8 cellular contexts compared by ENCODE assay signal in the genomic region with DNA sequence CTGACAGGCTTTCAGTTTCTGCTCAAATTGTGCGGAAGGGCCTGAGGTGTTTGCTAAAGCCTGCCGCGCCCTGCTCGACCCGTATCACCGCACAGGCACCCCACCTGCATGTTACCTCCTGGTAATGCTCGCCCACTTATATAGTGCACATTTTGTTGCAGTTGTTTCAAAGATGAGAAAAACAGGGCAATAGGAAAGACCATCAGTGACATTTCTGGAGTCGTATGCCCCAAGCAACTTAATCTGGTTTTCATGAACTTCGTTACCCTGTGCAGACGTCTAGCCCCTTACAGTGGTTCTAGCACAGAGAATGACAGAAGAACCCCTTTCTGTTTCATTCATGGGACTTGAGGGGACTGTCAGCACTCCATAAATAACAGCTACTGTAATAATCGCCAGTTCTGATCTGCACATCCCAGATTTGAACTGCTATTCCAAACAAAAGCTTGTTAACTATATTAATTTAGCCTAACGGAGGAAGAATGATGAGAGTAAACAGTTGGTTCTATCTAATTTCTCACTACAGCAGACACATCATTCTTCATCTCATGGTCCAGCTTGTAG. TPM values are rescaled to one million over a fixed set of nuclear protein-coding genes. Genes with fewer than 3 reads are reported as not detected.
DNase-seq lines count a peak whose midpoint lies in the region; ATAC-seq and TF ChIP-seq lines count a peak whose summit lies in the region.

No MANE protein-coding gene starts in this region.

- no peaks in the 10 kb centered on the region for H3K9me2 ChIP-seq in DOHH2 (replicated peaks; ENCODE audit: control insufficient read depth, low read length)

- peak overlapping the region; percentile 98 for H3K4me2 ChIP-seq in DOHH2 (ENCODE audit: low read length)

- ATAC-seq in GM21515 (IDR thresholded peaks at IDR 0.05; ENCODE audit: unreplicated experiment), result peak; percentile 25
- peak; percentile 4 to 6 for ATAC-seq in naive thymus-derived CD8-positive, alpha-beta T cell

- no peaks in the 10 kb centered on the region for H3K9me3 Mint-ChIP-seq in naive thymus-derived CD8-positive, alpha-beta T cell

- TF ChIP-seq CTCF in DOHH2 (IDR thresholded peaks at IDR 0.05; ENCODE audit: low read depth, low read length, poor library complexity, severe bottlenecking), result no peak
- no peak for TF ChIP-seq CTCF in choroid plexus epithelial cell (conservative IDR thresholded peaks at IDR 0.05; ENCODE audit: low read depth, low read length)

- DNase-seq in choroid plexus epithelial cell (ENCODE audit: low read depth), result no peak
- DNase-seq in naive thymus-derived CD8-positive, alpha-beta T cell, result no peak
- no peak for DNase-seq in CD1c-positive myeloid dendritic cell (ENCODE audit: extremely low spot score)
- no peak for DNase-seq in H4 (ENCODE audit: low spot score)
- no peak for DNase-seq in glomerular visceral epithelial cell (ENCODE audit: extremely low spot score)

- peaks cover 29% of the 10 kb centered on the region for H3K4me1 ChIP-seq in DOHH2 (ENCODE audit: control insufficient read depth, low read length)
- peaks cover 24% of the 10 kb centered on the region for H3K4me1 ChIP-seq in HUES64 (ENCODE audit: insufficient read depth, low read length)

- H3K4me3 ChIP-seq in DOHH2 (ENCODE audit: low read length) (peak overlapping the region; percentile 86), HUES64 (ENCODE audit: low read length) (peak overlapping the region; percentile 59), choroid plexus epithelial cell (ENCODE audit: low read depth, low read length) (peak overlapping the region; percentile 76)

- H3K27ac Mint-ChIP-seq in naive thymus-derived CD8-positive, alpha-beta T cell, result peak overlapping the region; percentile 90 to 98 (median 94)

- H3K27ac ChIP-seq in DOHH2 (ENCODE audit: low read depth, low read length), result peak overlapping the region; percentile 62; the same call in 1 of the 2 replicates
- no peak overlapping the region; the same call in 1 of the 2 replicates for H3K27ac ChIP-seq in HUES64 (ENCODE audit: low read depth, low read length)

- H4K20me1 ChIP-seq in DOHH2 (ENCODE audit: control insufficient read depth, insufficient read depth, low read depth, low read length), result no peaks in the 10 kb centered on the region

- WGBS in HUES64, result 28% methylated on average over 11 of the region's 12 CpGs

- H3K36me3 ChIP-seq in DOHH2 (ENCODE audit: control insufficient read depth, low read length) (no peaks in the 10 kb centered on the region; the same call in 1 of the 2 replicates), HUES64 (ENCODE audit: insufficient read depth, low read length) (peaks cover 22% of the 10 kb centered on the region)

- H3K9me3 ChIP-seq in DOHH2 (ENCODE audit: control insufficient read depth, insufficient read depth, low read length), result no peaks in the 10 kb centered on the region
- H3K9me3 ChIP-seq in HUES64 (ENCODE audit: insufficient read depth, low read depth, low read length), result no peaks in the 10 kb centered on the region

- H3K27me3 ChIP-seq in DOHH2 (ENCODE audit: control insufficient read depth, low read length) (peaks cover 27% of the 10 kb centered on the region), HUES64 (ENCODE audit: insufficient read depth, low read length) (peaks cover 11% of the 10 kb centered on the region; the same call in 1 of the 2 replicates)

- no peak overlapping the region for H3K9ac ChIP-seq in HUES64 (ENCODE audit: low read depth, low read length)

- peaks cover 0 to 3% (median 0%) of the 10 kb centered on the region in 5 donors for H3K27me3 Mint-ChIP-seq in naive thymus-derived CD8-positive, alpha-beta T cell

- peak overlapping the region; percentile 59 to 93 (median 88) for H3K4me3 Mint-ChIP-seq in naive thymus-derived CD8-positive, alpha-beta T cell

- POLR2A ChIA-PET in naive thymus-derived CD8-positive, alpha-beta T cell (lab: Charles Lee), result interaction anchor here (0.6 to 1.9 kb wide), 6 partner anchors 9 to 1543 kb away, joined by 3 to 5 read pairs (median 4); a partner anchor contains a TSS

- peaks cover 0 to 25% (median 3%) of the 10 kb centered on the region in 3 donors for H3K36me3 Mint-ChIP-seq in naive thymus-derived CD8-positive, alpha-beta T cell

- peaks cover 20 to 56% (median 44%) of the 10 kb centered on the region in 4 donors for H3K4me1 Mint-ChIP-seq in naive thymus-derived CD8-positive, alpha-beta T cell

- no peaks in the 10 kb centered on the region for H3F3A ChIP-seq in DOHH2 (ENCODE audit: control insufficient read depth, insufficient read depth)

- H3K79me2 ChIP-seq in DOHH2 (ENCODE audit: control insufficient read depth, low read length), result no peaks in the 10 kb centered on the region

RNA-seq across cellular contexts. Expression of a gene that starts 0.9 kb away (rescaled TPM):
- 53.9 TPM for polyA plus RNA-seq in HUES64 (2013, experiment 1 of 2)
- 52.9 TPM for polyA plus RNA-seq in HUES64 (2013, experiment 2 of 2)
- total RNA-seq in naive thymus-derived CD8-positive, alpha-beta T cell, result 10 to 100 TPM; 78.8 to 80.1 TPM
- polyA plus RNA-seq in naive thymus-derived CD8-positive, alpha-beta T cell, result 10 to 100 TPM; 87.3 to 95.9 (median 93.4) TPM
- 116 and 126 TPM in 2 replicates for total RNA-seq in H4 (2014; rRNA removed; shearing (Covaris generic))
